Comparison of ENCODE assay signal across 15 cellular contexts in genomic region chr14:88547386-88547780, GRCh38. TPM values are rescaled to one million over a fixed set of nuclear protein-coding genes. Genes with fewer than 3 reads are reported as not detected.
DNase-seq lines count a peak whose midpoint lies in the region; ATAC-seq and TF ChIP-seq lines count a peak whose summit lies in the region.
"Had no signal": no experiment of that assay in that cellular context is flagged by ENCODE, and none has a peak within 500 bp of the region (broad histone marks: within the 10 kb centered on the region; RNA-seq: fewer than 3 reads in every experiment).

No MANE protein-coding gene starts in this region.

- POLR2A ChIA-PET in Caco-2 (lab: Charles Lee) = no interaction called here

- no peak overlapping the region for H3K4me3 Mint-ChIP-seq in Caco-2 (ENCODE audit: unreplicated experiment)
- no peak overlapping the region for H3K4me3 Mint-ChIP-seq in activated CD8-positive, alpha-beta memory T cell treated with anti-CD3 and anti-CD28 coated beads, Interleukin-2, amount 10 ng/mL, durations not matched to agents 7 days and 5 days
- H3K4me3 Mint-ChIP-seq: CD4-positive, alpha-beta T cell; IgD-negative memory B cell had no signal

- H3K4me3 ChIP-seq in Caco-2 (ENCODE audit: low read depth, low read length) (no peak overlapping the region), SJCRH30 (no peak overlapping the region), thyroid gland (replicated peaks in 1 of 3) (no peak overlapping the region)
- H3K4me3 ChIP-seq: A549, GM12878 had no signal

- no peak for DNase-seq in Caco-2
- DNase-seq in SJCRH30 = no peak
- DNase-seq in left colon = no peak
- peak; percentile 74 to 86 for DNase-seq in thyroid gland
- DNase-seq in activated CD8-positive, alpha-beta memory T cell treated with anti-CD3 and anti-CD28 coated beads, Interleukin-2, amount 10 ng/mL, durations not matched to agents 7 days and 5 days = no peak
- no peak for DNase-seq in iPS-NIHi11 (ENCODE audit: low spot score)
- DNase-seq in NCI-H446 treated with DMSO at 0.1 percent for 48 hours (lab: John Stamatoyannopoulos, UW) = no peak
- DNase-seq: CD4-positive, alpha-beta T cell; DMS153; HCEC 1CT; KG1 had no signal

- H3K36me3 Mint-ChIP-seq in Caco-2 (ENCODE audit: insufficient read depth, unreplicated experiment) = peaks cover 30% of the 10 kb centered on the region
- no peaks in the 10 kb centered on the region for H3K36me3 Mint-ChIP-seq in activated CD8-positive, alpha-beta memory T cell treated with anti-CD3 and anti-CD28 coated beads, Interleukin-2, amount 10 ng/mL, durations not matched to agents 7 days and 5 days
- H3K36me3 Mint-ChIP-seq: IgD-negative memory B cell had no signal

- H3K27me3 Mint-ChIP-seq in Caco-2 (ENCODE audit: insufficient read depth, unreplicated experiment) = no peaks in the 10 kb centered on the region
- peaks cover 14% of the 10 kb centered on the region for H3K27me3 Mint-ChIP-seq in activated CD8-positive, alpha-beta memory T cell treated with anti-CD3 and anti-CD28 coated beads, Interleukin-2, amount 10 ng/mL, durations not matched to agents 7 days and 5 days

- TF ChIP-seq CTCF in Caco-2 (IDR thresholded peaks at IDR 0.05; ENCODE audit: insufficient read depth in 1 of 2, low read depth in 1 of 2, low read length in 1 of 2, severe bottlenecking in 1 of 2, unreplicated experiment in 1 of 2) (no peak), thyroid gland (IDR thresholded peaks at IDR 0.05) (no peak)

- intact Hi-C loops in Caco-2 (cut with micrococcal nuclease; ENCODE audit: unreplicated experiment) (no loop called here), left colon (cut with DNase I, micrococcal nuclease) (no loop called here), thyroid gland (cut with DNase I) (no loop called here)

- no peak for TF ChIP-seq POLR2A in thyroid gland (IDR thresholded peaks at IDR 0.05)

- H3K4me1 Mint-ChIP-seq in Caco-2 (ENCODE audit: low read depth, unreplicated experiment) = peaks cover 32% of the 10 kb centered on the region
- peaks cover 4% of the 10 kb centered on the region for H3K4me1 Mint-ChIP-seq in activated CD8-positive, alpha-beta memory T cell treated with anti-CD3 and anti-CD28 coated beads, Interleukin-2, amount 10 ng/mL, durations not matched to agents 7 days and 5 days

- 27 to 66% methylated on average over 3 of the region's 3 CpGs for WGBS in thyroid gland, 2 donors

- no peaks in the 10 kb centered on the region for H3K9me3 Mint-ChIP-seq in Caco-2 (ENCODE audit: unreplicated experiment)
- H3K9me3 Mint-ChIP-seq in activated CD8-positive, alpha-beta memory T cell treated with anti-CD3 and anti-CD28 coated beads, Interleukin-2, amount 10 ng/mL, durations not matched to agents 7 days and 5 days (ENCODE audit: low read depth) = no peaks in the 10 kb centered on the region
- H3K9me3 Mint-ChIP-seq: CD4-positive, alpha-beta T cell; IgD-negative memory B cell had no signal

- peaks cover 43% of the 10 kb centered on the region for H3K4me1 ChIP-seq in Caco-2
- peaks cover 38% of the 10 kb centered on the region for H3K4me1 ChIP-seq in SJCRH30
- H3K4me1 ChIP-seq in thyroid gland = peaks cover 46 to 68% of the 10 kb centered on the region in 2 donors

- ATAC-seq in left colon = peak; percentile 17
- ATAC-seq in activated CD8-positive, alpha-beta memory T cell treated with anti-CD3 and anti-CD28 coated beads, Interleukin-2, amount 10 ng/mL, durations not matched to agents 7 days and 5 days = no peak
- ATAC-seq in HG02884 (IDR thresholded peaks at IDR 0.05; ENCODE audit: unreplicated experiment) = no peak
- ATAC-seq: A549, GM12878 had no signal

- H3K9me3 ChIP-seq in Caco-2 (no peaks in the 10 kb centered on the region), SJCRH30 (replicated peaks) (no peaks in the 10 kb centered on the region), thyroid gland (no peaks in the 10 kb centered on the region)
- H3K9me3 ChIP-seq: A549 had no signal

- CTCF ChIA-PET in Caco-2 (lab: Charles Lee) = interaction anchor here (1.3 kb wide), 1 partner anchor 358 kb away, joined by 4 read pairs; no protein-coding TSS in a partner anchor
- CTCF ChIA-PET in activated CD8-positive, alpha-beta memory T cell treated with anti-CD3 and anti-CD28 coated beads, Interleukin-2, amount 10 ng/mL, durations not matched to agents 7 days and 5 days (lab: Charles Lee) = interaction anchor here (1.9 kb wide), 1 partner anchor 8 kb away, joined by 5 read pairs; no protein-coding TSS in a partner anchor

- H3K36me3 ChIP-seq in Caco-2 (ENCODE audit: control insufficient read depth, insufficient read depth, low read length) = no peaks in the 10 kb centered on the region
- H3K36me3 ChIP-seq in SJCRH30 = peaks cover 45% of the 10 kb centered on the region
- H3K36me3 ChIP-seq in thyroid gland = peaks cover 0 to 6% of the 10 kb centered on the region in 2 donors

- H3K27me3 ChIP-seq in Caco-2 (replicated peaks; ENCODE audit: control insufficient read depth, insufficient read depth, low read length) (no peaks in the 10 kb centered on the region), SJCRH30 (no peaks in the 10 kb centered on the region), thyroid gland (no peaks in the 10 kb centered on the region)

- H3K27ac ChIP-seq in SJCRH30 = peak overlapping the region; percentile 50; the same call in 1 of the 2 replicates
- H3K27ac ChIP-seq in thyroid gland = peak overlapping the region; percentile 59 to 70 (median 60)
- H3K27ac ChIP-seq: A549 had no signal

- H3K27ac Mint-ChIP-seq in Caco-2 (ENCODE audit: unreplicated experiment) = peak overlapping the region; percentile 37
- H3K27ac Mint-ChIP-seq in activated CD8-positive, alpha-beta memory T cell treated with anti-CD3 and anti-CD28 coated beads, Interleukin-2, amount 10 ng/mL, durations not matched to agents 7 days and 5 days = no peak overlapping the region
- H3K27ac Mint-ChIP-seq: CD4-positive, alpha-beta T cell had no signal

- no TSS peak for BruUV-seq in Caco-2 (replicated peaks; lab: Mats Ljungman, UMichigan)

RNA-seq across cellular contexts. Expression of gene PTPN21, which starts 7.4 kb away (rescaled TPM):
- total RNA-seq in Caco-2 (2022) (25.2 and 27.7 TPM in 2 replicates), left colon (10 to 100 TPM; 31.8 to 36.8 TPM), thyroid gland (10 to 100 TPM; 32.2 to 40.0 (median 36.1) TPM)
- 12.6 and 13.7 TPM in 2 replicates for total RNA-seq in SJCRH30 (2014; rRNA removed; shearing (Covaris generic))
- total RNA-seq in activated CD8-positive, alpha-beta memory T cell treated with anti-CD3 and anti-CD28 coated beads, Interleukin-2, amount 10 ng/mL, durations not matched to agents 7 days and 5 days = under 1 TPM in 1 of 2 experiments, not detected in 1; 0.12 TPM
- total RNA-seq: CD4-positive, alpha-beta T cell had no signal

RNA-seq across cellular contexts. Expression of gene ZC3H14, which starts 15.5 kb away (rescaled TPM):
- total RNA-seq in Caco-2 (2022) = 77.1 and 77.6 TPM in 2 replicates
- total RNA-seq in SJCRH30 (2014; rRNA removed; shearing (Covaris generic)) = 67.6 and 78.0 TPM in 2 replicates
- 10 to 100 TPM; 59.2 to 59.8 TPM for total RNA-seq in left colon
- 100 to 1,000 TPM in 2 of 4 donors, 10 to 100 TPM in 2; 88.5 to 112 (median 104) TPM for total RNA-seq in thyroid gland
- 10 to 100 TPM; 43.3 to 50.5 TPM for total RNA-seq in activated CD8-positive, alpha-beta memory T cell treated with anti-CD3 and anti-CD28 coated beads, Interleukin-2, amount 10 ng/mL, durations not matched to agents 7 days and 5 days

Comparison
In these comparisons a context has a peak if more than half of its experiments do, and no peak if none do; other contexts are left out.
1. DNase-seq: peak in thyroid gland (2 of 2); none in Caco-2 (0 of 2), SJCRH30 (0 of 2), left colon (0 of 2), activated CD8-positive, alpha-beta memory T cell treated with anti-CD3 and anti-CD28 coated beads, Interleukin-2, amount 10 ng/mL, durations not matched to agents 7 days and 5 days (single experiment), iPS-NIHi11 (single experiment) and NCI-H446 treated with DMSO at 0.1 percent for 48 hours (single experiment).
2. RNA of gene PTPN21, which starts 7.4 kb away (total RNA-seq): 32.2 to 40.0 TPM in thyroid gland, 31.8 to 36.8 TPM in left colon, 25.2 to 27.7 TPM in Caco-2 and 12.6 to 13.7 TPM in SJCRH30; 0.12 TPM in activated CD8-positive, alpha-beta memory T cell treated with anti-CD3 and anti-CD28 coated beads, Interleukin-2, amount 10 ng/mL, durations not matched to agents 7 days and 5 days; every median in the first group is over 10 times any median in the second.